ENCODE assay signal across 19 cellular contexts in genomic region chr20:36770680-36771079, GRCh38. TPM values are rescaled to one million over a fixed set of nuclear protein-coding genes. Genes with fewer than 3 reads are reported as not detected.
DNase-seq lines count a peak whose midpoint lies in the region; ATAC-seq and TF ChIP-seq lines count a peak whose summit lies in the region.
"Had no signal": no experiment of that assay in that cellular context is flagged by ENCODE, and none has a peak within 500 bp of the region (broad histone marks: within the 10 kb centered on the region; RNA-seq: fewer than 3 reads in every experiment).

No MANE protein-coding gene starts in this region.

- CTCF ChIA-PET in CD8-positive, alpha-beta memory T cell (lab: Charles Lee), result no interaction called here

- H3K27ac Mint-ChIP-seq in mesothelial cell of epicardium, result peak overlapping the region; percentile 6
- peak overlapping the region in 2 of 8 donors; percentile 30 to 62 for H3K27ac Mint-ChIP-seq in CD8-positive, alpha-beta memory T cell
- H3K27ac Mint-ChIP-seq: CD8-positive, alpha-beta T cell had no signal

- no peaks in the 10 kb centered on the region for H3K36me3 Mint-ChIP-seq in mesothelial cell of epicardium
- H3K36me3 Mint-ChIP-seq in CD8-positive, alpha-beta memory T cell, result peaks cover 0 to 18% (median 0%) of the 10 kb centered on the region in 3 donors

- TF ChIP-seq CTCF in RWPE2 (IDR thresholded peaks at IDR 0.05; ENCODE audit: poor library complexity, severe bottlenecking) (no peak), mesothelial cell of epicardium (IDR thresholded peaks at IDR 0.05; ENCODE audit: unreplicated experiment) (no peak)

- H3K27me3 Mint-ChIP-seq in mesothelial cell of epicardium (ENCODE audit: low read depth), result peaks cover 2% of the 10 kb centered on the region
- H3K27me3 Mint-ChIP-seq in CD8-positive, alpha-beta memory T cell, result peaks cover 0 to 3% of the 10 kb centered on the region in 2 donors

- H3K9me3 ChIP-seq in RWPE2 (ENCODE audit: severe bottlenecking), result no peaks in the 10 kb centered on the region
- no peaks in the 10 kb centered on the region for H3K9me3 ChIP-seq in CD8-positive, alpha-beta memory T cell (ENCODE audit: low read length)
- H3K9me3 ChIP-seq: A549, MG63 had no signal

- no peaks in the 10 kb centered on the region for H3K9me3 Mint-ChIP-seq in mesothelial cell of epicardium
- no peaks in the 10 kb centered on the region for H3K9me3 Mint-ChIP-seq in CD8-positive, alpha-beta memory T cell
- H3K9me3 Mint-ChIP-seq: CD8-positive, alpha-beta T cell had no signal

- H3K36me3 ChIP-seq in RWPE2 (ENCODE audit: low read depth), result peaks cover 59% of the 10 kb centered on the region
- no peaks in the 10 kb centered on the region for H3K36me3 ChIP-seq in CD8-positive, alpha-beta memory T cell (ENCODE audit: insufficient read depth, low read length)

- H3K4me1 Mint-ChIP-seq in mesothelial cell of epicardium, result peaks cover 27% of the 10 kb centered on the region
- peaks cover 17 to 36% (median 30%) of the 10 kb centered on the region in 3 donors for H3K4me1 Mint-ChIP-seq in CD8-positive, alpha-beta memory T cell

- DNase-seq in cardiac septum (ENCODE audit: low spot score) (peak; percentile 72), left ventricle myocardium superior (no peak), RWPE2 (ENCODE audit: low spot score) (peak; percentile 63), mesothelial cell of epicardium (ENCODE audit: low spot score in 2 of 2, unreplicated experiment in 2 of 2) (no peak), NCI-H146 (lab: John Stamatoyannopoulos, UW) (no peak), UCSD-AML1 (lab: John Stamatoyannopoulos, UW; ENCODE audit: unreplicated experiment) (no peak)
- DNase-seq in CD8-positive, alpha-beta memory T cell, result no peak
- DNase-seq in activated effector memory CD4-positive, alpha-beta T cell treated with Interleukin-2 at 50 U/mL for 16 hours, result no peak
- DNase-seq: CD8-positive, alpha-beta T cell; DMS 273 treated with DMSO at 0.1 percent for 48 hours; EL; H7; MG63; NCI-H1105; NCI-H187 treated with DMSO at 0.1 percent for 48 hours; NCI-H446 had no signal

- ATAC-seq in left ventricle myocardium superior, result no peak
- ATAC-seq in RWPE2 (ENCODE audit: low read depth), result no peak
- ATAC-seq: A549; CD8-positive, alpha-beta T cell; Right ventricle myocardium inferior had no signal

- H3K4me3 ChIP-seq in RWPE2 (ENCODE audit: severe bottlenecking), result no peak overlapping the region
- H3K4me3 ChIP-seq in CD8-positive, alpha-beta memory T cell (ENCODE audit: low read length), result no peak overlapping the region
- H3K4me3 ChIP-seq: A549, MG63 had no signal

- POLR2A ChIA-PET in CD8-positive, alpha-beta memory T cell (lab: Charles Lee), result no interaction called here

- no peaks in the 10 kb centered on the region for H3K27me3 ChIP-seq in RWPE2 (ENCODE audit: insufficient read depth, poor library complexity, severe bottlenecking)
- H3K27me3 ChIP-seq in CD8-positive, alpha-beta memory T cell (ENCODE audit: insufficient read depth, low read length, poor library complexity, severe bottlenecking), result no peaks in the 10 kb centered on the region
- H3K27me3 ChIP-seq: MG63 had no signal

- no peak overlapping the region for H3K27ac ChIP-seq in RWPE2 (ENCODE audit: poor library complexity, severe bottlenecking)
- H3K27ac ChIP-seq in CD8-positive, alpha-beta memory T cell (ENCODE audit: low read depth, low read length), result no peak overlapping the region
- H3K27ac ChIP-seq: A549, KMS-11 had no signal

- H3K4me1 ChIP-seq in RWPE2 (ENCODE audit: insufficient read depth, poor library complexity, severe bottlenecking), result peaks cover 5% of the 10 kb centered on the region
- H3K4me1 ChIP-seq in CD8-positive, alpha-beta memory T cell (ENCODE audit: insufficient read depth, low read length), result peaks cover 7% of the 10 kb centered on the region

- intact Hi-C loops in cardiac septum (cut with DNase I), result loop anchor here (1.0 kb wide), 1 partner anchor 94 kb away; no protein-coding TSS in a partner anchor
- intact Hi-C loops in left ventricle myocardium superior (cut with micrococcal nuclease), result no loop called here

- no peak overlapping the region for H3K4me3 Mint-ChIP-seq in mesothelial cell of epicardium
- peak overlapping the region in 1 of 7 donors; percentile 97 for H3K4me3 Mint-ChIP-seq in CD8-positive, alpha-beta memory T cell
- H3K4me3 Mint-ChIP-seq: CD8-positive, alpha-beta T cell had no signal

RNA-seq across cellular contexts. Expression of gene DSN1, which starts 2.9 kb away (rescaled TPM):
- total RNA-seq in cardiac septum (3.8 TPM), left ventricle myocardium superior (4.5 TPM), mesothelial cell of epicardium (12.2 to 15.1 TPM (median 13.7 TPM) in 3 replicates)
- 10 to 100 TPM; 23.1 to 24.7 TPM for total RNA-seq in CD8-positive, alpha-beta memory T cell
- 6.7 TPM for polyA plus RNA-seq in CD8-positive, alpha-beta memory T cell

RNA-seq across cellular contexts. Expression of gene NDRG3, which starts 24.8 kb away (rescaled TPM):
- 32.1 TPM for total RNA-seq in cardiac septum
- total RNA-seq in left ventricle myocardium superior, result 35.7 TPM
- 23.4 to 24.3 TPM (median 23.6 TPM) in 3 replicates for total RNA-seq in mesothelial cell of epicardium
- total RNA-seq in CD8-positive, alpha-beta memory T cell, result 10 to 100 TPM; 19.9 to 20.3 TPM
- 49.8 TPM for polyA plus RNA-seq in CD8-positive, alpha-beta memory T cell

Comparison
In these comparisons a context has a peak if more than half of its experiments do, and no peak if none do; other contexts are left out.
1. DNase-seq: peak in cardiac septum (single experiment) and RWPE2 (single experiment); none in left ventricle myocardium superior (single experiment), mesothelial cell of epicardium (0 of 2), CD8-positive, alpha-beta memory T cell (0 of 5), NCI-H146 (single experiment), activated effector memory CD4-positive, alpha-beta T cell treated with Interleukin-2 at 50 U/mL for 16 hours (single experiment) and UCSD-AML1 (single experiment).